In genomic region chr16:52497067-52497816, GRCh38 we compare ENCODE assay signal across 10 cellular contexts. TPM values are rescaled to one million over a fixed set of nuclear protein-coding genes. Genes with fewer than 3 reads are reported as not detected.
DNase-seq lines count a peak whose midpoint lies in the region; ATAC-seq and TF ChIP-seq lines count a peak whose summit lies in the region.
"Had no signal": no experiment of that assay in that cellular context is flagged by ENCODE, and none has a peak within 500 bp of the region (broad histone marks: within the 10 kb centered on the region; RNA-seq: fewer than 3 reads in every experiment).

No MANE protein-coding gene starts in this region.

- TF ChIP-seq POLR2A in adrenal gland (IDR thresholded peaks at IDR 0.05): no peak

- peaks cover 13% of the 10 kb centered on the region for H3K36me3 Mint-ChIP-seq in Calu3 (ENCODE audit: insufficient read depth, unreplicated experiment)
- H3K36me3 Mint-ChIP-seq in CD4-positive, alpha-beta T cell (ENCODE audit: low read depth): no peaks in the 10 kb centered on the region

- 39 to 62% (median 59%) methylated on average over 1 of the region's 1 CpG for WGBS in adrenal gland, 4 donors

- no TSS peak for BruUV-seq in Calu3 (replicated peaks; lab: Mats Ljungman, UMichigan)

- no peaks in the 10 kb centered on the region for H3K9me3 Mint-ChIP-seq in Calu3 (ENCODE audit: low read depth, unreplicated experiment)
- no peaks in the 10 kb centered on the region for H3K9me3 Mint-ChIP-seq in CD4-positive, alpha-beta T cell

- no peak overlapping the region for H3K4me3 ChIP-seq in adrenal gland

- POLR2A ChIA-PET in CD4-positive, alpha-beta T cell (lab: Charles Lee): no interaction called here

- H3K36me3 ChIP-seq in adrenal gland (replicated peaks in 1 of 2): no peaks in the 10 kb centered on the region

- H3K27me3 ChIP-seq in adrenal gland: no peaks in the 10 kb centered on the region
- no peaks in the 10 kb centered on the region for H3K27me3 ChIP-seq in CD4-positive, alpha-beta T cell (ENCODE audit: control insufficient read depth, insufficient read depth, low read length)

- intact Hi-C loops in Calu3 (cut with micrococcal nuclease; ENCODE audit: unreplicated experiment): loop anchor here (2.0 to 5.0 kb wide), 6 partner anchors 40 to 425 kb away; no protein-coding TSS in a partner anchor
- intact Hi-C loops in adrenal gland (cut with DNase I): no loop called here
- intact Hi-C loops in CD4-positive, alpha-beta T cell (cut with DNase I, micrococcal nuclease): no loop called here

- CTCF ChIA-PET in Calu3 (lab: Charles Lee): interaction anchor here (0.7 to 1.2 kb wide), 2 partner anchors 18 to 34 kb away, joined by 3 read pairs; no protein-coding TSS in a partner anchor
- CTCF ChIA-PET in CD4-positive, alpha-beta T cell (lab: Charles Lee): no interaction called here

- no peaks in the 10 kb centered on the region for H3K4me1 ChIP-seq in adrenal gland (replicated peaks in 1 of 2)

- no peak for TF ChIP-seq CTCF in Calu3 (IDR thresholded peaks at IDR 0.05; ENCODE audit: unreplicated experiment)
- no peak for TF ChIP-seq CTCF in adrenal gland (IDR thresholded peaks at IDR 0.05)
- TF ChIP-seq CTCF in GM10266 (IDR thresholded peaks at IDR 0.05; ENCODE audit: control insufficient read depth, insufficient read depth, low read depth, missing control alignments): no peak
- no peak for TF ChIP-seq CTCF in CD4-positive, alpha-beta T cell (IDR thresholded peaks at IDR 0.05)

- DNase-seq in Calu3: no peak
- DNase-seq in NCI-H1930 (lab: John Stamatoyannopoulos, UW): peak; percentile 68 to 84
- DNase-seq in SHP77 treated with DMSO at 0.1 percent for 48 hours (lab: John Stamatoyannopoulos, UW): peak; percentile 95
- no peak for DNase-seq in left lobe of liver (ENCODE audit: low spot score)
- no peak for DNase-seq in adrenal gland
- DNase-seq in HuH-7 (ENCODE audit: low spot score): no peak
- DNase-seq in GM10266 (ENCODE audit: extremely low spot score): no peak
- no peak for DNase-seq in CD4-positive, alpha-beta T cell
- DNase-seq: activated CD8-positive, alpha-beta T cell treated with anti-CD3 and anti-CD28 coated beads, Interleukin-2, amount 10 ng/mL, durations not matched to agents 7 days and 5 days had no signal

- peak overlapping the region; percentile 79 for H3K27ac Mint-ChIP-seq in Calu3 (ENCODE audit: unreplicated experiment)
- H3K27ac Mint-ChIP-seq in CD4-positive, alpha-beta T cell: no peak overlapping the region
- H3K27ac Mint-ChIP-seq: activated CD8-positive, alpha-beta T cell treated with anti-CD3 and anti-CD28 coated beads, Interleukin-2, amount 10 ng/mL, durations not matched to agents 7 days and 5 days had no signal

- peaks cover 92% of the 10 kb centered on the region for H3K4me1 Mint-ChIP-seq in Calu3 (ENCODE audit: low read depth, unreplicated experiment)
- no peaks in the 10 kb centered on the region for H3K4me1 Mint-ChIP-seq in CD4-positive, alpha-beta T cell (ENCODE audit: low read depth)

- no peak overlapping the region for H3K27ac ChIP-seq in adrenal gland
- H3K27ac ChIP-seq in CD4-positive, alpha-beta T cell (ENCODE audit: low read depth, low read length): no peak overlapping the region

- no peaks in the 10 kb centered on the region for H3K27me3 Mint-ChIP-seq in Calu3 (ENCODE audit: unreplicated experiment)
- H3K27me3 Mint-ChIP-seq in CD4-positive, alpha-beta T cell: no peaks in the 10 kb centered on the region

- no peaks in the 10 kb centered on the region for H3K9me3 ChIP-seq in adrenal gland (replicated peaks in 1 of 3)
- no peaks in the 10 kb centered on the region for H3K9me3 ChIP-seq in CD4-positive, alpha-beta T cell (ENCODE audit: control insufficient read depth, low read length)

- peak overlapping the region; percentile 20 for H3K4me3 Mint-ChIP-seq in Calu3 (ENCODE audit: low read depth, unreplicated experiment)
- H3K4me3 Mint-ChIP-seq in CD4-positive, alpha-beta T cell: no peak overlapping the region
- H3K4me3 Mint-ChIP-seq: activated CD8-positive, alpha-beta T cell treated with anti-CD3 and anti-CD28 coated beads, Interleukin-2, amount 10 ng/mL, durations not matched to agents 7 days and 5 days had no signal

- ATAC-seq in left lobe of liver: peak; percentile 24
- ATAC-seq in CD4-positive, alpha-beta T cell (ENCODE audit: poor library complexity): no peak
- ATAC-seq: activated CD8-positive, alpha-beta T cell treated with anti-CD3 and anti-CD28 coated beads, Interleukin-2, amount 10 ng/mL, durations not matched to agents 7 days and 5 days had no signal

RNA-seq across cellular contexts. Expression of gene TOX3, which starts 49.7 kb away (rescaled TPM):
- total RNA-seq in Calu3 (2022): 27.4 and 29.4 TPM in 2 replicates
- total RNA-seq in left lobe of liver: 1.3 TPM
- total RNA-seq in adrenal gland: 1 to 10 TPM in 4 of 8 donors, under 1 TPM in 2, not detected in 2; 0.06 to 2.4 (median 1.2) TPM
- polyA plus RNA-seq in adrenal gland: 1 to 10 TPM in 2 of 3 donors, under 1 TPM in 1; 0.27 to 4.2 (median 2.2) TPM
- total RNA-seq in CD4-positive, alpha-beta T cell: not detected
- total RNA-seq: activated CD8-positive, alpha-beta T cell treated with anti-CD3 and anti-CD28 coated beads, Interleukin-2, amount 10 ng/mL, durations not matched to agents 7 days and 5 days; SK-MEL-5 had no signal

Comparison
In these comparisons a context has a peak if more than half of its experiments do, and no peak if none do; other contexts are left out.
1. DNase-seq: peak in NCI-H1930 (2 of 2) and SHP77 treated with DMSO at 0.1 percent for 48 hours (single experiment); none in Calu3 (single experiment), left lobe of liver (single experiment), adrenal gland (0 of 7), HuH-7 (single experiment), GM10266 (single experiment) and CD4-positive, alpha-beta T cell (0 of 10).